16 cellular contexts compared by ENCODE assay signal in genomic region chr6:164928366-164929154, GRCh38.
A peak's percentile ranks its signal among the peaks of the same experiment; 100 is the strongest.
DNase-seq lines count a peak whose midpoint lies in the region; ATAC-seq, FAIRE-seq and TF ChIP-seq lines count a peak whose summit lies in the region.
"Had no signal": no experiment of that assay in that cellular context is flagged by ENCODE, and none has a peak within 500 bp of the region (broad histone marks: within the 10 kb centered on the region; RNA-seq: fewer than 3 reads in every experiment).

No MANE protein-coding gene starts in this region.

- no peaks in the 10 kb centered on the region for H3K9me3 Mint-ChIP-seq in neural crest cell
- H3K9me3 Mint-ChIP-seq: naive B cell had no signal

- ATAC-seq in HG03045 (IDR thresholded peaks at IDR 0.05; ENCODE audit: unreplicated experiment), result no peak

- H3K27ac Mint-ChIP-seq in neural crest cell (ENCODE audit: unreplicated experiment), result peak overlapping the region; percentile 85
- H3K27ac Mint-ChIP-seq: naive B cell had no signal

- peak overlapping the region; percentile 90 for H3K27ac ChIP-seq in caudate nucleus (ENCODE audit: low read depth, low read length)
- H3K27ac ChIP-seq: esophagus muscularis mucosa, left lung, skin epidermis had no signal

- peak; percentile 53 for FAIRE-seq in A204.1 (lab: Jason Lieb, UNC)

- H3K36me3 Mint-ChIP-seq in neural crest cell (ENCODE audit: low read depth), result no peaks in the 10 kb centered on the region
- H3K36me3 Mint-ChIP-seq: naive B cell had no signal

- H3K4me1 Mint-ChIP-seq in neural crest cell, result peaks cover 4% of the 10 kb centered on the region
- H3K4me1 Mint-ChIP-seq: naive B cell had no signal

- H3K4me3 Mint-ChIP-seq in neural crest cell, result no peak overlapping the region
- H3K4me3 Mint-ChIP-seq: naive B cell had no signal

- no peaks in the 10 kb centered on the region for H3K27me3 Mint-ChIP-seq in neural crest cell (ENCODE audit: low read depth)
- H3K27me3 Mint-ChIP-seq: naive B cell had no signal

- DNase-seq in NCI-H1105 (lab: John Stamatoyannopoulos, UW) (peak; percentile 45), caudate nucleus (lab: John Stamatoyannopoulos, UW) (peak in 46 of 61 donors; percentile 13 to 72 (median 48)), neural crest cell (ENCODE audit: low read depth, low spot score) (no peak), COLO668 (lab: John Stamatoyannopoulos, UW; ENCODE audit: unreplicated experiment) (no peak), NCI-H2029 treated with DMSO at 0.1 percent for 48 hours (lab: John Stamatoyannopoulos, UW) (no peak)
- DNase-seq in stimulated activated naive CD4-positive, alpha-beta T cell treated with Interleukin-2 at 50 U/mL for 16 hours (lab: John Stamatoyannopoulos, UW), result no peak
- DNase-seq: dermis blood vessel endothelial cell, KBM-7, left lung, naive B cell, NCI-H1694 treated with DMSO at 0.1 percent for 48 hours, SIG-M5 had no signal

- TF ChIP-seq CTCF in neural crest cell (conservative IDR thresholded peaks at IDR 0.05), result no peak

Comparison
In these comparisons a context has a peak if more than half of its experiments do, and no peak if none do; other contexts are left out.
1. DNase-seq: peak in NCI-H1105 (single experiment) and caudate nucleus (46 of 61); none in neural crest cell (single experiment), COLO668 (single experiment), stimulated activated naive CD4-positive, alpha-beta T cell treated with Interleukin-2 at 50 U/mL for 16 hours (single experiment) and NCI-H2029 treated with DMSO at 0.1 percent for 48 hours (single experiment).